Comparison of ENCODE assay signal across 1 cellular context in the genomic region with DNA sequence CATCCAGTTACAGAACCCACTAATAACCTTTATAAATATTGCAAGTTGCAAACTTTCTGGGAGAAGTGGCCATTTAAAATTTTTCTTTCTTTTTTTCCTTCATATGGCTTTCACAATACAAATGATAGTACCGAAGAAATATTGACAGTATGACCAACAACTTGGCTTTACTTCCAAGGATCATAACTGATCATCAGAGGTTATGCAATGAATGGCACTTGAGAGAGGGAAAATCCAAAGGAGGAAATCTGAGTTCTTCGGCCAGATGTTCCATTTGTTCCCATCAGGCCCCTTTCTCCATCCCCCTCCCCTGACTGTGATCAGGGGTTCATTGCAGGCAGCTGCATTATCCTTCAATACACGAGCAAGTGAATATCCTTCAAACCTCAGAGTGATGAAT.
TF ChIP-seq lines count a peak whose summit lies in the region.

No MANE protein-coding gene starts in this region.

TF ChIP-seq in WTC11, 78 proteins besides CTCF, POLR2A, EP300 and RAD21 (continued from another document):
- TF ChIP-seq, protein P1, sequence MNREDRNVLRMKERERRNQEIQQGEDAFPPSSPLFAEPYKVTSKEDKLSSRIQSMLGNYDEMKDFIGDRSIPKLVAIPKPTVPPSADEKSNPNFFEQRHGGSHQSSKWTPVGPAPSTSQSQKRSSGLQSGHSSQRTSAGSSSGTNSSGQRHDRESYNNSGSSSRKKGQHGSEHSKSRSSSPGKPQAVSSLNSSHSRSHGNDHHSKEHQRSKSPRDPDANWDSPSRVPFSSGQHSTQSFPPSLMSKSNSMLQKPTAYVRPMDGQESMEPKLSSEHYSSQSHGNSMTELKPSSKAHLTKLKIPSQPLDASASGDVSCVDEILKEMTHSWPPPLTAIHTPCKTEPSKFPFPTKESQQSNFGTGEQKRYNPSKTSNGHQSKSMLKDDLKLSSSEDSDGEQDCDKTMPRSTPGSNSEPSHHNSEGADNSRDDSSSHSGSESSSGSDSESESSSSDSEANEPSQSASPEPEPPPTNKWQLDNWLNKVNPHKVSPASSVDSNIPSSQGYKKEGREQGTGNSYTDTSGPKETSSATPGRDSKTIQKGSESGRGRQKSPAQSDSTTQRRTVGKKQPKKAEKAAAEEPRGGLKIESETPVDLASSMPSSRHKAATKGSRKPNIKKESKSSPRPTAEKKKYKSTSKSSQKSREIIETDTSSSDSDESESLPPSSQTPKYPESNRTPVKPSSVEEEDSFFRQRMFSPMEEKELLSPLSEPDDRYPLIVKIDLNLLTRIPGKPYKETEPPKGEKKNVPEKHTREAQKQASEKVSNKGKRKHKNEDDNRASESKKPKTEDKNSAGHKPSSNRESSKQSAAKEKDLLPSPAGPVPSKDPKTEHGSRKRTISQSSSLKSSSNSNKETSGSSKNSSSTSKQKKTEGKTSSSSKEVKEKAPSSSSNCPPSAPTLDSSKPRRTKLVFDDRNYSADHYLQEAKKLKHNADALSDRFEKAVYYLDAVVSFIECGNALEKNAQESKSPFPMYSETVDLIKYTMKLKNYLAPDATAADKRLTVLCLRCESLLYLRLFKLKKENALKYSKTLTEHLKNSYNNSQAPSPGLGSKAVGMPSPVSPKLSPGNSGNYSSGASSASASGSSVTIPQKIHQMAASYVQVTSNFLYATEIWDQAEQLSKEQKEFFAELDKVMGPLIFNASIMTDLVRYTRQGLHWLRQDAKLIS (CRISPR knock-in tag; IDR thresholded peaks at IDR 0.05; ENCODE audit: borderline replicate concordance), result no peak
- no peak for TF ChIP-seq NFYB (CRISPR knock-in tag; conservative IDR thresholded peaks at IDR 0.05; ENCODE audit: low read depth)
